In genomic region chr9:72453797-72454196, GRCh38 we compare ENCODE assay signal across 23 cellular contexts.
"Had no signal": no experiment of that assay in that cellular context is flagged by ENCODE, and none has a peak within 500 bp of the region (broad histone marks: within the 10 kb centered on the region; RNA-seq: fewer than 3 reads in every experiment).

No MANE protein-coding gene starts in this region.

- H3K27ac ChIP-seq: left lung, neutrophil, ovary, psoas muscle, skin epidermis, suprapubic skin, transverse colon had no signal

- H3K4me3 ChIP-seq: left lung, ovary, psoas muscle, skin epidermis, stomach, suprapubic skin, transverse colon had no signal

- H3K9me3 ChIP-seq: left lung, neutrophil, ovary, psoas muscle, stomach, suprapubic skin, transverse colon had no signal

- DNase-seq: activated CD4-positive, alpha-beta T cell treated with anti-CD3 and anti-CD28 coated beads for 1 hour; activated CD4-positive, alpha-beta T cell treated with anti-CD3 and anti-CD28 coated beads, Interleukin-2, amount 50 U/mL, for 1 hour; activated gamma-delta T cell treated with Interleukin-2 at 50 U/mL for 16 hours; activated T-cell treated with anti-CD3 and anti-CD28 coated beads, Interleukin-2, amount 50 U/mL, for 1 hour; anterior cingulate cortex; effector CD4-positive, alpha-beta T cell; erythroblast; foreskin fibroblast; left lung; mammary epithelial cell; natural killer cell; ovary; psoas muscle; right cardiac atrium; stimulated activated CD4-positive, alpha-beta T cell treated with anti-CD3 and anti-CD28 coated beads, Interleukin-1b, Interleukin-23, amount 100 ng/mL, for 48 hours; stomach; transverse colon had no signal

- H3K36me3 ChIP-seq: left lung, neutrophil, ovary, stomach, suprapubic skin, transverse colon had no signal

- FAIRE-seq: TTC549, urothelium cell line had no signal

- ATAC-seq: left lung; natural killer cell; psoas muscle; right cardiac atrium; stimulated activated effector memory CD8-positive, alpha-beta T cell treated with anti-CD3 and anti-CD28 coated beads, Interleukin-12 subunit alpha, Interleukin-12 subunit beta, amount 100 ng/mL, for 72 hours had no signal

- H3K4me1 ChIP-seq: left lung, psoas muscle, suprapubic skin, transverse colon had no signal

- H3K27me3 ChIP-seq: left lung, ovary, stomach, suprapubic skin, transverse colon had no signal
